In the genomic region with DNA sequence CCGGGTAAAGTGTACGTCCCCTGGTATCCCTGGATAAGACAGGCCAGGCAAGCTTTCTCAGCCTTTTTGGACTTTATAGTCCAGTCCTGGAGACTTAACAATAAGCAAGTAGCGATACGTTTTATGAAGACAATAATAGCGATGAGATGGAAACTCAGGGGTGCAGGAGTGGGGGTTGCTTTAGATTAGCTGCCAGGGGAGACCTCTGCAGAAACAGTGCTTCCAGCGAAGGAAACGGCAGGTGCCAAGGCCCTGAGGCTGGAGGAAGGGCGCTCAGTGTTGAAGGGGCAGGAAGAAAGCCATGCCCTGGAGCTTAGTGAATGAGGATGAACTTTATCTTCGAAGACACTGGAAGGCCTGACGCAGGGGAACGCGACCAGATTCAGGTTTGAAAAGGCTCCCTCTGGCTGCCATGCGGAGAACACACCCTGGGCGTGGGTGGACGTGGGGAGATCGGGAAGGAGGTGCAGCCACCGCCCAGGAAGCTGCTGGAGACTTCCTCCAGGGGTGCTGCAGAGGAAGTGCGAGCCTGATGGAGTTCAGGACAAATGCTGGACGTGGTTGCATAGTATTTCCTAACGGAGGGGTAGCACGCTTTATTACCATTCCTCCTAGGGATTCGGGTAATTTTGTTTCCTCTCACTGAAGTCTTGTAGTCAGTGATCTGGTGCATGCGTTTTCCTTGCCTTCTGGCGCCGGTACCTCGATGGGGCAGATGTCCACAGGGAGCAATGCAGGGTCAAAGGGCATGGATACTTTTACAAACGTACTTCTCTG, we compare ENCODE assay signal across 8 cellular contexts. TPM values are rescaled to one million over a fixed set of nuclear protein-coding genes. Genes with fewer than 3 reads are reported as not detected.
DNase-seq lines count a peak whose midpoint lies in the region; ATAC-seq and TF ChIP-seq lines count a peak whose summit lies in the region.

No MANE protein-coding gene starts in this region.

- H3K9me3 Mint-ChIP-seq in activated T-helper 2 cell treated with anti-CD3 and anti-CD28 coated beads, Interferon-gamma antibody, Interleukin-2, Interleukin-4, amounts not matched to agents 10 μg/mL and 5 μg/mL and 100 μg/mL, durations not matched to agents 14 hours and 24 hours and 36 hours: no peaks in the 10 kb centered on the region

- H3K36me3 Mint-ChIP-seq in activated T-helper 2 cell treated with anti-CD3 and anti-CD28 coated beads, Interferon-gamma antibody, Interleukin-2, Interleukin-4, amounts not matched to agents 10 μg/mL and 5 μg/mL and 100 μg/mL, durations not matched to agents 14 hours and 24 hours and 36 hours (ENCODE audit: low read depth): peaks cover 13% of the 10 kb centered on the region

- TF ChIP-seq EP300 in upper lobe of left lung (IDR thresholded peaks at IDR 0.05): no peak

- H4K20me1 ChIP-seq in GM23248 (ENCODE audit: insufficient read depth): no peaks in the 10 kb centered on the region

- H3K4me1 ChIP-seq in GM23248 (ENCODE audit: insufficient read depth): peaks cover 33% of the 10 kb centered on the region
- H3K4me1 ChIP-seq in parathyroid adenoma: peaks cover 16% of the 10 kb centered on the region
- H3K4me1 ChIP-seq in upper lobe of left lung: peaks cover 24 to 37% (median 32%) of the 10 kb centered on the region in 4 donors

- no peaks in the 10 kb centered on the region for H3K27me3 Mint-ChIP-seq in activated T-helper 2 cell treated with anti-CD3 and anti-CD28 coated beads, Interferon-gamma antibody, Interleukin-2, Interleukin-4, amounts not matched to agents 10 μg/mL and 5 μg/mL and 100 μg/mL, durations not matched to agents 14 hours and 24 hours and 36 hours (ENCODE audit: low read depth)

- H3K9me3 ChIP-seq in GM23248 (ENCODE audit: low read depth): no peaks in the 10 kb centered on the region
- no peaks in the 10 kb centered on the region for H3K9me3 ChIP-seq in parathyroid adenoma (ENCODE audit: control insufficient read depth, low read length)
- H3K9me3 ChIP-seq in upper lobe of left lung: no peaks in the 10 kb centered on the region

- H3K9me2 ChIP-seq in GM23248 (ENCODE audit: insufficient read depth): no peaks in the 10 kb centered on the region

- no peak overlapping the region for H3K4me3 Mint-ChIP-seq in activated T-helper 2 cell treated with anti-CD3 and anti-CD28 coated beads, Interferon-gamma antibody, Interleukin-2, Interleukin-4, amounts not matched to agents 10 μg/mL and 5 μg/mL and 100 μg/mL, durations not matched to agents 14 hours and 24 hours and 36 hours (ENCODE audit: low read depth)

- TF ChIP-seq CTCF in parathyroid adenoma (IDR thresholded peaks at IDR 0.05) (peak; percentile 91), upper lobe of left lung (IDR thresholded peaks at IDR 0.05) (peak; percentile 87 to 97 (median 96))

- H3K4me1 Mint-ChIP-seq in activated T-helper 2 cell treated with anti-CD3 and anti-CD28 coated beads, Interferon-gamma antibody, Interleukin-2, Interleukin-4, amounts not matched to agents 10 μg/mL and 5 μg/mL and 100 μg/mL, durations not matched to agents 14 hours and 24 hours and 36 hours (ENCODE audit: low read depth): peaks cover 13% of the 10 kb centered on the region

- peak overlapping the region; percentile 97 for H3K27ac ChIP-seq in GM23248
- H3K27ac ChIP-seq in parathyroid adenoma: peak overlapping the region; percentile 91
- H3K27ac ChIP-seq in upper lobe of left lung: peak overlapping the region; percentile 86 to 93 (median 92)

- H2AFZ ChIP-seq in GM23248: peak overlapping the region; percentile 75
- H2AFZ ChIP-seq in parathyroid adenoma: peak overlapping the region; percentile 77

- intact Hi-C loops in activated T-helper 2 cell treated with anti-CD3 and anti-CD28 coated beads, Interferon-gamma antibody, Interleukin-2, Interleukin-4, amounts not matched to agents 10 μg/mL and 5 μg/mL and 100 μg/mL, durations not matched to agents 14 hours and 24 hours and 36 hours (cut with micrococcal nuclease): loop anchor here (1.0 kb wide), 1 partner anchor 34 kb away; no protein-coding TSS in a partner anchor

- peaks cover 49% of the 10 kb centered on the region for H3F3A ChIP-seq in GM23248 (ENCODE audit: insufficient read depth)

- peak overlapping the region; percentile 65 for H3K4me3 ChIP-seq in GM23248
- peak overlapping the region; percentile 29 for H3K4me3 ChIP-seq in parathyroid adenoma (ENCODE audit: low read depth, low read length)
- peak overlapping the region in 3 of 4 donors; percentile 32 to 54 (median 53) for H3K4me3 ChIP-seq in upper lobe of left lung

- in situ Hi-C loops in GM23248 (cut with MboI): no loop called here

- H3K36me3 ChIP-seq in GM23248 (ENCODE audit: low read depth) (no peaks in the 10 kb centered on the region), parathyroid adenoma (ENCODE audit: control insufficient read depth, insufficient read depth, low read length) (no peaks in the 10 kb centered on the region), upper lobe of left lung (peaks cover 0 to 6% (median 0%) of the 10 kb centered on the region in 4 donors)

- TF ChIP-seq POLR2A in upper lobe of left lung (IDR thresholded peaks at IDR 0.05): peak in 1 of 4 donors; percentile 18

- no peak overlapping the region for H3K27ac Mint-ChIP-seq in activated T-helper 2 cell treated with anti-CD3 and anti-CD28 coated beads, Interferon-gamma antibody, Interleukin-2, Interleukin-4, amounts not matched to agents 10 μg/mL and 5 μg/mL and 100 μg/mL, durations not matched to agents 14 hours and 24 hours and 36 hours

- 13 to 20% methylated on average over 27 of the region's 27 CpGs for WGBS in GM23248 (ENCODE audit: low coverage in 1 of 2, low lambda C conversion rate in 2 of 2, missing lambda C conversion rate in 2 of 2), 2 experiments
- 6 to 8% methylated on average over 22 to 27 of the region's 27 CpGs for WGBS in upper lobe of left lung, 2 donors

- H3K79me2 ChIP-seq in GM23248 (ENCODE audit: insufficient read depth) (no peaks in the 10 kb centered on the region), parathyroid adenoma (peaks cover 2% of the 10 kb centered on the region)

- peak overlapping the region; percentile 84 for H3K9ac ChIP-seq in GM23248
- H3K9ac ChIP-seq in parathyroid adenoma: peak overlapping the region; percentile 22

- DNase-seq in EL: peak; percentile 95
- DNase-seq in GM23248: peak; percentile 98
- DNase-seq in M059J (ENCODE audit: low read depth): peak; percentile 89
- DNase-seq in activated T-helper 2 cell treated with anti-CD3 and anti-CD28 coated beads, Interferon-gamma antibody, Interleukin-2, Interleukin-4, amounts not matched to agents 10 μg/mL and 5 μg/mL and 100 μg/mL, durations not matched to agents 14 hours and 24 hours and 36 hours (ENCODE audit: low spot score): peak; percentile 77
- DNase-seq in globus pallidus (ENCODE audit: low spot score): peak; percentile 87
- DNase-seq in upper lobe of left lung: peak in 1 of 2 donors; percentile 96
- no peak for DNase-seq in NCI-H510A treated with DMSO at 0.1 percent for 48 hours (lab: John Stamatoyannopoulos, UW)

- ATAC-seq in upper lobe of left lung (ENCODE audit: low FRiP score in 2 of 2): peak; percentile 90 to 94

- H3K4me2 ChIP-seq in GM23248 (ENCODE audit: unreplicated experiment) (peak overlapping the region; percentile 79), parathyroid adenoma (ENCODE audit: low read length) (peak overlapping the region; percentile 89)

- H3K27me3 ChIP-seq in GM23248 (replicated peaks; ENCODE audit: insufficient read depth): no peaks in the 10 kb centered on the region
- H3K27me3 ChIP-seq in parathyroid adenoma (ENCODE audit: control insufficient read depth, insufficient read depth, low read length): no peaks in the 10 kb centered on the region
- H3K27me3 ChIP-seq in upper lobe of left lung: peaks cover 0 to 2% (median 0%) of the 10 kb centered on the region in 4 donors

RNA-seq across cellular contexts. Expression of a gene that starts 26.1 kb away (rescaled TPM):
- total RNA-seq in GM23248 (2014; rRNA removed; shearing (Covaris generic)): 1,383 and 1,496 TPM in 2 replicates
- polyA plus RNA-seq in GM23248 (2016; fragmentation: Nextera tagmentation; extraction: Ambion mirVana): 1,490 and 1,515 TPM in 2 replicates
- 1,164 and 1,374 TPM in 2 replicates for total RNA-seq in M059J (2014; rRNA removed; shearing (Covaris generic))
- total RNA-seq in activated T-helper 2 cell treated with anti-CD3 and anti-CD28 coated beads, Interferon-gamma antibody, Interleukin-2, Interleukin-4, amounts not matched to agents 10 μg/mL and 5 μg/mL and 100 μg/mL, durations not matched to agents 14 hours and 24 hours and 36 hours: 831 and 874 TPM in 2 replicates
- 1,000 to 10,000 TPM in 5 of 6 donors, 100 to 1,000 TPM in 1; 649 to 1,729 (median 1,078) TPM for total RNA-seq in upper lobe of left lung

RNA-seq across cellular contexts. Expression of a gene that starts 48.4 kb away (rescaled TPM):
- 15.3 and 16.0 TPM in 2 replicates for total RNA-seq in GM23248 (2014; rRNA removed; shearing (Covaris generic))
- 9.0 TPM in 2 replicates for polyA plus RNA-seq in GM23248 (2016; fragmentation: Nextera tagmentation; extraction: Ambion mirVana)
- 13.3 and 18.7 TPM in 2 replicates for total RNA-seq in M059J (2014; rRNA removed; shearing (Covaris generic))
- total RNA-seq in activated T-helper 2 cell treated with anti-CD3 and anti-CD28 coated beads, Interferon-gamma antibody, Interleukin-2, Interleukin-4, amounts not matched to agents 10 μg/mL and 5 μg/mL and 100 μg/mL, durations not matched to agents 14 hours and 24 hours and 36 hours: 42.8 and 43.7 TPM in 2 replicates
- 10 to 100 TPM in 5 of 6 donors, 1 to 10 TPM in 1; 7.5 to 28.3 (median 18.3) TPM for total RNA-seq in upper lobe of left lung

RNA-seq across cellular contexts. Expression of a gene that starts 52.9 kb away (rescaled TPM):
- total RNA-seq in GM23248 (2014; rRNA removed; shearing (Covaris generic)): 1.9 and 4.2 TPM in 2 replicates
- 3.5 and 3.7 TPM in 2 replicates for polyA plus RNA-seq in GM23248 (2016; fragmentation: Nextera tagmentation; extraction: Ambion mirVana)
- total RNA-seq in M059J (2014; rRNA removed; shearing (Covaris generic)): 5.5 and 10.3 TPM in 2 replicates
- total RNA-seq in activated T-helper 2 cell treated with anti-CD3 and anti-CD28 coated beads, Interferon-gamma antibody, Interleukin-2, Interleukin-4, amounts not matched to agents 10 μg/mL and 5 μg/mL and 100 μg/mL, durations not matched to agents 14 hours and 24 hours and 36 hours: 38.3 and 39.3 TPM in 2 replicates
- total RNA-seq in upper lobe of left lung: 1 to 10 TPM; 3.1 to 8.5 (median 6.7) TPM
